3 cellular contexts compared by ENCODE assay signal in genomic region chr11:15587059-15587458, GRCh38.
"Had no signal": no experiment of that assay in that cellular context is flagged by ENCODE, and none has a peak within 500 bp of the region (broad histone marks: within the 10 kb centered on the region; RNA-seq: fewer than 3 reads in every experiment).

No MANE protein-coding gene starts in this region.

- H3K4me3 ChIP-seq: GM12878 had no signal

- ATAC-seq: GM12878 had no signal

- DNase-seq: GDM1, GF-D8 had no signal
